ENCODE assay signal across 17 cellular contexts in genomic region chr22:20230777-20231420, GRCh38.
"Had no signal": no experiment of that assay in that cellular context is flagged by ENCODE, and none has a peak within 500 bp of the region (broad histone marks: within the 10 kb centered on the region; RNA-seq: fewer than 3 reads in every experiment).

No MANE protein-coding gene starts in this region.

- DNase-seq: effector CD8-positive, alpha-beta T cell; foreskin melanocyte; kidney; left cardiac atrium; left ventricle myocardium superior; mesenchymal stem cell; occipital lobe; pancreas; small intestine; stimulated activated CD4-positive, alpha-beta T cell treated with anti-CD3 and anti-CD28 coated beads, Interleukin-12 subunit alpha, Interleukin-12 subunit beta, amount 100 ng/mL, for 4 hours; stimulated activated naive CD4-positive, alpha-beta T cell; transverse colon had no signal

- H3K27me3 ChIP-seq: hepatocyte, neural progenitor cell, pancreas, suprapubic skin, transverse colon had no signal

- H3K4me2 ChIP-seq: hepatocyte, neural progenitor cell had no signal

- FAIRE-seq: kidney, pancreas, small intestine had no signal

- H3K4me1 ChIP-seq: neural progenitor cell, suprapubic skin, transverse colon had no signal

- H3K4me3 ChIP-seq: coronary artery, hepatocyte, lung, neural progenitor cell, pancreas, suprapubic skin, transverse colon had no signal

- H2AFZ ChIP-seq: hepatocyte, neural progenitor cell had no signal

- H3K9ac ChIP-seq: neural progenitor cell had no signal

- H3K27ac ChIP-seq: hepatocyte, neural progenitor cell, pancreas, suprapubic skin, transverse colon had no signal

- H3K36me3 ChIP-seq: neural progenitor cell, pancreas, suprapubic skin, transverse colon had no signal

- H3K9me3 ChIP-seq: pancreas, suprapubic skin, transverse colon had no signal

- H3K79me2 ChIP-seq: hepatocyte had no signal
